13 cellular contexts compared by ENCODE assay signal in genomic region chr10:68088744-68089143, GRCh38. TPM values are rescaled to one million over a fixed set of nuclear protein-coding genes. Genes with fewer than 3 reads are reported as not detected.
DNase-seq lines count a peak whose midpoint lies in the region; ATAC-seq, FAIRE-seq and TF ChIP-seq lines count a peak whose summit lies in the region.
"Had no signal": no experiment of that assay in that cellular context is flagged by ENCODE, and none has a peak within 500 bp of the region (broad histone marks: within the 10 kb centered on the region; RNA-seq: fewer than 3 reads in every experiment).

No MANE protein-coding gene starts in this region.

- no peak overlapping the region for H3K4me3 ChIP-seq in left lung

- FAIRE-seq in A204.1 (lab: Jason Lieb, UNC), result peak; percentile 91

- intact Hi-C loops in left lung (cut with DNase I), result loop anchor here in 1 of 2 donors (10.0 kb wide), 1 partner anchor 66 kb away; no protein-coding TSS in a partner anchor

- H3K36me3 Mint-ChIP-seq in activated T-helper 17 cell treated with anti-CD3 and anti-CD28 coated beads, Interleukin-2, amount 50 U/mL, for 72 hours (ENCODE audit: low read depth), result no peaks in the 10 kb centered on the region

- DNase-seq in stimulated activated CD4-positive, alpha-beta T cell treated with anti-CD3 and anti-CD28 coated beads, Interleukin-2, amount 100 ng/mL, for 24 hours, result no peak
- DNase-seq in HT-29 (ENCODE audit: low spot score) (no peak), left lung (no peak)
- DNase-seq: glutamatergic neuron, NCI-H1436 treated with DMSO at 0.1 percent for 48 hours had no signal

- TF ChIP-seq CTCF in left lung (IDR thresholded peaks at IDR 0.05), result no peak

- no peaks in the 10 kb centered on the region for H3K27me3 ChIP-seq in left lung

- H3K9me3 Mint-ChIP-seq in activated T-helper 17 cell treated with anti-CD3 and anti-CD28 coated beads, Interleukin-2, amount 50 U/mL, for 72 hours, result no peaks in the 10 kb centered on the region

- H3K9me3 ChIP-seq in left lung, result no peaks in the 10 kb centered on the region

- peaks cover 4% of the 10 kb centered on the region for H3K27me3 Mint-ChIP-seq in activated T-helper 17 cell treated with anti-CD3 and anti-CD28 coated beads, Interleukin-2, amount 50 U/mL, for 72 hours

- H3K4me1 ChIP-seq in left lung, result no peaks in the 10 kb centered on the region

- peaks cover 10% of the 10 kb centered on the region for H3K4me1 Mint-ChIP-seq in activated T-helper 17 cell treated with anti-CD3 and anti-CD28 coated beads, Interleukin-2, amount 50 U/mL, for 72 hours

- ATAC-seq in GM18870 (IDR thresholded peaks at IDR 0.05; ENCODE audit: unreplicated experiment) (peak; percentile 77), HG03354 (IDR thresholded peaks at IDR 0.05; ENCODE audit: poor library complexity, severe bottlenecking, unreplicated experiment) (peak; percentile 72), HG02642 (IDR thresholded peaks at IDR 0.05; ENCODE audit: poor library complexity, unreplicated experiment) (no peak), left lung (no peak)
- ATAC-seq in activated T-helper 17 cell treated with anti-CD3 and anti-CD28 coated beads, Interleukin-2, amount 50 U/mL, for 72 hours (replicated peaks), result peak; percentile 95

- peak overlapping the region; percentile 18 for H3K4me3 Mint-ChIP-seq in activated T-helper 17 cell treated with anti-CD3 and anti-CD28 coated beads, Interleukin-2, amount 50 U/mL, for 72 hours

- peak overlapping the region; percentile 16 for H3K27ac Mint-ChIP-seq in activated T-helper 17 cell treated with anti-CD3 and anti-CD28 coated beads, Interleukin-2, amount 50 U/mL, for 72 hours

- no peak overlapping the region for H3K27ac ChIP-seq in left lung
- H3K27ac ChIP-seq: RWPE1 had no signal

- H3K36me3 ChIP-seq in left lung, result no peaks in the 10 kb centered on the region

RNA-seq across cellular contexts. Expression of gene HERC4, which starts 13.7 kb away (rescaled TPM):
- total RNA-seq in activated T-helper 17 cell treated with anti-CD3 and anti-CD28 coated beads, Interleukin-2, amount 50 U/mL, for 72 hours, result 100 to 1,000 TPM in 1 of 2 donors, 10 to 100 TPM in 1; 72.2 to 102 TPM
- 15.8 and 19.4 TPM in 2 replicates for total RNA-seq in HT-29 (2014; rRNA removed; shearing (Covaris generic))
- total RNA-seq in left lung, result 10 to 100 TPM; 60.9 to 65.7 TPM

RNA-seq across cellular contexts. Expression of gene MYPN, which starts 20.5 kb away (rescaled TPM):
- total RNA-seq in activated T-helper 17 cell treated with anti-CD3 and anti-CD28 coated beads, Interleukin-2, amount 50 U/mL, for 72 hours, result 1 to 10 TPM in 1 of 2 donors, not detected in 1; 1.1 TPM
- total RNA-seq in HT-29 (2014; rRNA removed; shearing (Covaris generic)), result not detected in 2 replicates
- total RNA-seq in left lung, result under 1 TPM in 1 of 2 donors, not detected in 1; 0.13 TPM
- total RNA-seq: mucosa of gallbladder, temporal lobe had no signal

Comparison
In these comparisons a context has a peak if more than half of its experiments do, and no peak if none do; other contexts are left out.
1. ATAC-seq: peak in GM18870 (single experiment), HG03354 (single experiment) and activated T-helper 17 cell treated with anti-CD3 and anti-CD28 coated beads, Interleukin-2, amount 50 U/mL, for 72 hours (single experiment); none in HG02642 (single experiment) and left lung (single experiment).